In genomic region chr17:57989011-57989345, GRCh38 we compare ENCODE assay signal across 8 cellular contexts. TPM values are rescaled to one million over a fixed set of nuclear protein-coding genes. Genes with fewer than 3 reads are reported as not detected.
DNase-seq lines count a peak whose midpoint lies in the region; ATAC-seq lines count a peak whose summit lies in the region.

No MANE protein-coding gene starts in this region.

- CTCF ChIA-PET in CD4-positive, alpha-beta memory T cell (lab: Charles Lee; ENCODE audit: partially characterized antibody): interaction anchor here (0.5 to 3.4 kb wide), 6 partner anchors 11 to 570 kb away, joined by 3 to 59 read pairs (median 5); partner anchors contain the start of gene SRSF1

- no peaks in the 10 kb centered on the region for H3K9me3 ChIP-seq in CD4-positive, alpha-beta memory T cell (ENCODE audit: control insufficient read depth in 1 of 2, low read length in 2 of 2)
- no peaks in the 10 kb centered on the region for H3K9me3 ChIP-seq in KOPT-K1 (ENCODE audit: insufficient read depth, low read length, poor library complexity, severe bottlenecking)
- no peaks in the 10 kb centered on the region for H3K9me3 ChIP-seq in iPS-20b (ENCODE audit: insufficient read depth, low read depth, low read length)

- H3K27me3 Mint-ChIP-seq in CD4-positive, alpha-beta memory T cell: no peaks in the 10 kb centered on the region
- H3K27me3 Mint-ChIP-seq in activated naive CD8-positive, alpha-beta T cell treated with anti-CD3 and anti-CD28 coated beads, Interleukin-2, amount 50 U/mL, for 24 hours: no peaks in the 10 kb centered on the region
- H3K27me3 Mint-ChIP-seq in stimulated activated naive CD8-positive, alpha-beta T cell treated with anti-CD3 and anti-CD28 coated beads, Interleukin-15, amount 100 ng/mL, for 72 hours: no peaks in the 10 kb centered on the region

- no peak for ATAC-seq in activated naive CD8-positive, alpha-beta T cell treated with anti-CD3 and anti-CD28 coated beads, Interleukin-2, amount 50 U/mL, for 24 hours
- ATAC-seq in stimulated activated naive CD8-positive, alpha-beta T cell treated with anti-CD3 and anti-CD28 coated beads, Interleukin-15, amount 100 ng/mL, for 72 hours: no peak
- no peak for ATAC-seq in HG02840 (IDR thresholded peaks at IDR 0.05; ENCODE audit: low FRiP score, unreplicated experiment)

- no peaks in the 10 kb centered on the region for H3K27me3 ChIP-seq in CD4-positive, alpha-beta memory T cell (ENCODE audit: insufficient read depth, low read length)
- H3K27me3 ChIP-seq in iPS-20b (ENCODE audit: insufficient read depth, low read length): no peaks in the 10 kb centered on the region

- H3K27ac ChIP-seq in CD4-positive, alpha-beta memory T cell (ENCODE audit: low read depth, low read length): peak overlapping the region; percentile 67
- H3K27ac ChIP-seq in KOPT-K1 (ENCODE audit: low read depth, low read length, poor library complexity, severe bottlenecking) (peak overlapping the region; percentile 79), iPS-20b (ENCODE audit: low read length) (peak overlapping the region; percentile 81)

- peak overlapping the region; percentile 92 to 97 (median 96) for H3K4me3 Mint-ChIP-seq in CD4-positive, alpha-beta memory T cell
- peak overlapping the region; percentile 86 for H3K4me3 Mint-ChIP-seq in activated naive CD8-positive, alpha-beta T cell treated with anti-CD3 and anti-CD28 coated beads, Interleukin-2, amount 50 U/mL, for 24 hours
- H3K4me3 Mint-ChIP-seq in stimulated activated naive CD8-positive, alpha-beta T cell treated with anti-CD3 and anti-CD28 coated beads, Interleukin-15, amount 100 ng/mL, for 72 hours: peak overlapping the region; percentile 92

- H3K9me3 Mint-ChIP-seq in CD4-positive, alpha-beta memory T cell: no peaks in the 10 kb centered on the region
- no peaks in the 10 kb centered on the region for H3K9me3 Mint-ChIP-seq in activated naive CD8-positive, alpha-beta T cell treated with anti-CD3 and anti-CD28 coated beads, Interleukin-2, amount 50 U/mL, for 24 hours
- no peaks in the 10 kb centered on the region for H3K9me3 Mint-ChIP-seq in stimulated activated naive CD8-positive, alpha-beta T cell treated with anti-CD3 and anti-CD28 coated beads, Interleukin-15, amount 100 ng/mL, for 72 hours

- no peak for DNase-seq in CD4-positive, alpha-beta memory T cell
- no peak for DNase-seq in activated naive CD8-positive, alpha-beta T cell treated with anti-CD3 and anti-CD28 coated beads, Interleukin-2, amount 50 U/mL, for 24 hours
- DNase-seq in stimulated activated naive CD8-positive, alpha-beta T cell treated with anti-CD3 and anti-CD28 coated beads, Interleukin-15, amount 100 ng/mL, for 72 hours: no peak
- DNase-seq in NK-92 (lab: John Stamatoyannopoulos, UW; ENCODE audit: unreplicated experiment): no peak
- DNase-seq in NCI-H446 (lab: John Stamatoyannopoulos, UW): no peak

- peaks cover 0 to 31% of the 10 kb centered on the region in 2 donors for H3K36me3 Mint-ChIP-seq in CD4-positive, alpha-beta memory T cell
- peaks cover 7% of the 10 kb centered on the region for H3K36me3 Mint-ChIP-seq in activated naive CD8-positive, alpha-beta T cell treated with anti-CD3 and anti-CD28 coated beads, Interleukin-2, amount 50 U/mL, for 24 hours (ENCODE audit: low read depth)

- H3K4me3 ChIP-seq in CD4-positive, alpha-beta memory T cell (ENCODE audit: low read length in 2 of 2): peak overlapping the region; percentile 53 to 89
- H3K4me3 ChIP-seq in iPS-20b (ENCODE audit: low read length): peak overlapping the region; percentile 85

- H3K9ac ChIP-seq in iPS-20b (ENCODE audit: low read depth, low read length): peak overlapping the region; percentile 88; the same call in 1 of the 2 replicates

- POLR2A ChIA-PET in CD4-positive, alpha-beta memory T cell (lab: Charles Lee; ENCODE audit: partially characterized antibody): interaction anchor here (0.6 to 7.0 kb wide), 14 partner anchors 10 to 499 kb away, joined by 3 to 85 read pairs (median 5); partner anchors contain the start of genes DYNLL2, HSF5, MRPS23 and SRSF1

- H3K27ac Mint-ChIP-seq in CD4-positive, alpha-beta memory T cell: peak overlapping the region; percentile 85 to 98 (median 97)
- peak overlapping the region; percentile 94 for H3K27ac Mint-ChIP-seq in activated naive CD8-positive, alpha-beta T cell treated with anti-CD3 and anti-CD28 coated beads, Interleukin-2, amount 50 U/mL, for 24 hours
- H3K27ac Mint-ChIP-seq in stimulated activated naive CD8-positive, alpha-beta T cell treated with anti-CD3 and anti-CD28 coated beads, Interleukin-15, amount 100 ng/mL, for 72 hours: peak overlapping the region; percentile 97 to 99

- H3K36me3 ChIP-seq in CD4-positive, alpha-beta memory T cell (ENCODE audit: insufficient read depth, low read length): no peaks in the 10 kb centered on the region
- peaks cover 14% of the 10 kb centered on the region for H3K36me3 ChIP-seq in KOPT-K1 (ENCODE audit: insufficient read depth, low read length)
- H3K36me3 ChIP-seq in iPS-20b (ENCODE audit: insufficient read depth, low read depth, low read length): peaks cover 12% of the 10 kb centered on the region; the same call in 1 of the 2 replicates

- intact Hi-C loops in CD4-positive, alpha-beta memory T cell (cut with micrococcal nuclease): loop anchor here (5.0 kb wide), 1 partner anchor 93 kb away; the partner anchor contains the start of gene DYNLL2

- H3K4me1 Mint-ChIP-seq in CD4-positive, alpha-beta memory T cell: peaks cover 41 to 67% (median 56%) of the 10 kb centered on the region in 4 donors
- peaks cover 54% of the 10 kb centered on the region for H3K4me1 Mint-ChIP-seq in activated naive CD8-positive, alpha-beta T cell treated with anti-CD3 and anti-CD28 coated beads, Interleukin-2, amount 50 U/mL, for 24 hours
- peaks cover 63% of the 10 kb centered on the region for H3K4me1 Mint-ChIP-seq in stimulated activated naive CD8-positive, alpha-beta T cell treated with anti-CD3 and anti-CD28 coated beads, Interleukin-15, amount 100 ng/mL, for 72 hours

- peaks cover 55% of the 10 kb centered on the region for H3K4me1 ChIP-seq in CD4-positive, alpha-beta memory T cell (ENCODE audit: insufficient read depth, low read length)
- H3K4me1 ChIP-seq in iPS-20b (ENCODE audit: insufficient read depth, low read length): peaks cover 24% of the 10 kb centered on the region

RNA-seq across cellular contexts. Expression of gene VEZF1, which starts 0.9 kb away (rescaled TPM):
- total RNA-seq in CD4-positive, alpha-beta memory T cell: 10 to 100 TPM; 76.0 to 76.6 TPM
- polyA plus RNA-seq in CD4-positive, alpha-beta memory T cell: 10 to 100 TPM; 30.6 to 50.2 TPM

RNA-seq across cellular contexts. Expression of gene SRSF1, which starts 18.1 kb away (rescaled TPM):
- total RNA-seq in CD4-positive, alpha-beta memory T cell: 100 to 1,000 TPM; 242 to 257 TPM
- polyA plus RNA-seq in CD4-positive, alpha-beta memory T cell: 10 to 100 TPM; 32.4 to 59.3 TPM

RNA-seq across cellular contexts. Expression of gene CUEDC1, which starts 33.8 kb away (rescaled TPM):
- total RNA-seq in CD4-positive, alpha-beta memory T cell: under 1 TPM; 0.61 to 0.90 TPM
- not detected for polyA plus RNA-seq in CD4-positive, alpha-beta memory T cell
